ENCODE assay signal across 8 cellular contexts in genomic region chr6:31739639-31740396, GRCh38. TPM values are rescaled to one million over a fixed set of nuclear protein-coding genes. Genes with fewer than 3 reads are reported as not detected.
DNase-seq lines count a peak whose midpoint lies in the region; ATAC-seq, FAIRE-seq and TF ChIP-seq lines count a peak whose summit lies in the region.

Gene MSH5, plus strand, starts transcription at chr6:31740005. Its CDS starts 462 bp downstream, at chr6:31740467.

- FAIRE-seq in endothelial cell of umbilical vein (lab: Jason Lieb, UNC): peak; percentile 99

- H3K4me2 ChIP-seq in OCI-LY1 (ENCODE audit: low read length) (peak within 1 kb of the TSS; percentile 89), endothelial cell of umbilical vein (ENCODE audit: insufficient read depth, low read length) (peak within 1 kb of the TSS; percentile 79)

- BruUV-seq in endothelial cell of umbilical vein (replicated peaks; lab: Mats Ljungman, UMichigan): TSS peak; percentile 11

- CTCF ChIA-PET in endothelial cell of umbilical vein (lab: Charles Lee): interaction anchor here (0.8 to 6.0 kb wide), 10 partner anchors 10 to 104 kb away, joined by 3 to 55 read pairs (median 6); partner anchors contain the start of genes ABHD16A, DDAH2 and LY6G5C

- POLR2A ChIA-PET in endothelial cell of umbilical vein (lab: Charles Lee): interaction anchor here (0.5 to 3.2 kb wide), 5 partner anchors 10 to 159 kb away, joined by 3 to 19 read pairs (median 4); partner anchors contain the start of genes ABHD16A, DDAH2, HSPA1A and HSPA1B

- peaks cover 10% of the 10 kb centered on the region; the same call in 1 of the 2 replicates for H3K79me2 ChIP-seq in OCI-LY1 (ENCODE audit: insufficient read depth, low read length)
- H3K79me2 ChIP-seq in endothelial cell of umbilical vein (ENCODE audit: control insufficient read depth, insufficient read depth, low read length): peaks cover 24% of the 10 kb centered on the region

- ATAC-seq in GM21381 (IDR thresholded peaks at IDR 0.05; ENCODE audit: unreplicated experiment): peak; percentile 74

- H3K36me3 ChIP-seq in OCI-LY1 (ENCODE audit: insufficient read depth, low read length): peaks cover 33% of the 10 kb centered on the region
- H3K36me3 ChIP-seq in endothelial cell of umbilical vein (ENCODE audit: control insufficient read depth in 2 of 2, extremely low read depth in 1 of 2, insufficient read depth in 2 of 2, low read length in 2 of 2): no peaks in the 10 kb centered on the region

- H3F3A ChIP-seq in OCI-LY1 (ENCODE audit: insufficient read depth, low read length): 0 out of 2 replicates have a peak, but pooled peaks cover 3% of the 10 kb centered on the region

- intact Hi-C loops in endothelial cell of umbilical vein (cut with micrococcal nuclease): loop anchor here (1.0 to 10.0 kb wide), 7 partner anchors 37 to 195 kb away; partner anchors contain the start of genes ABHD16A, ATP6V1G2, BAG6 and C6orf47

- H3K9me3 ChIP-seq in OCI-LY1 (ENCODE audit: low read length): no peaks in the 10 kb centered on the region
- no peaks in the 10 kb centered on the region for H3K9me3 ChIP-seq in endothelial cell of umbilical vein (replicated peaks; ENCODE audit: control insufficient read depth, insufficient read depth, low read length)

- H3K4me3 ChIP-seq in OCI-LY1 (ENCODE audit: low read depth, low read length, poor library complexity, severe bottlenecking): peak within 1 kb of the TSS; percentile 68
- H3K4me3 ChIP-seq in endothelial cell of umbilical vein (replicated peaks in 1 of 3; ENCODE audit: insufficient read depth in 1 of 3, low read depth in 1 of 3, low read length in 3 of 3): peak within 1 kb of the TSS; percentile 23 to 76 (median 61)

- H3K9ac ChIP-seq in OCI-LY1 (ENCODE audit: low read length) (peak within 1 kb of the TSS; percentile 87), endothelial cell of umbilical vein (replicated peaks; ENCODE audit: extremely low read depth, insufficient read depth, low read length) (peak within 1 kb of the TSS; percentile 81)

- peak; percentile 65 for TF ChIP-seq POLR2A in endothelial cell of umbilical vein (IDR thresholded peaks at IDR 0.05; ENCODE audit: low read depth, low read length)

- H3K4me1 ChIP-seq in OCI-LY1 (ENCODE audit: insufficient read depth, low read length, severe bottlenecking) (peaks cover 47% of the 10 kb centered on the region), endothelial cell of umbilical vein (ENCODE audit: control insufficient read depth, extremely low read depth, insufficient read depth, low read length) (peaks cover 31% of the 10 kb centered on the region)

- in situ Hi-C loops in Caki2 (cut with HindIII; ENCODE audit: low pct_unique_long_range_greater_than_20kb, low sequenced_read_pairs): no loop called here

- dilution Hi-C loops in endothelial cell of umbilical vein (cut with MboI; ENCODE audit: extremely low pct_ligation_motif_present, low sequenced_read_pairs): no loop called here

- H2AFZ ChIP-seq in OCI-LY1 (ENCODE audit: low read length): no peak within 1 kb of the TSS
- H2AFZ ChIP-seq in endothelial cell of umbilical vein (ENCODE audit: low read depth, low read length): peak within 1 kb of the TSS; percentile 35

- no peaks in the 10 kb centered on the region for H3K27me3 ChIP-seq in OCI-LY1 (ENCODE audit: insufficient read depth, low read length)
- H3K27me3 ChIP-seq in endothelial cell of umbilical vein (ENCODE audit: control insufficient read depth in 2 of 2, insufficient read depth in 2 of 2, low read length in 2 of 2): no peaks in the 10 kb centered on the region

- TF ChIP-seq CTCF in OCI-LY1 (IDR thresholded peaks at IDR 0.05; ENCODE audit: low read length) (no peak), endothelial cell of umbilical vein (IDR thresholded peaks at IDR 0.05; ENCODE audit: extremely low read depth in 1 of 2, insufficient read depth in 1 of 2, low read depth in 1 of 2, low read length in 2 of 2) (no peak)

- no peaks in the 10 kb centered on the region for H3K9me2 ChIP-seq in OCI-LY1 (ENCODE audit: low read depth, low read length)

- peak; percentile 100 for DNase-seq in Caki2 (ENCODE audit: low read depth)
- DNase-seq in HUDEP-2 (lab: John Stamatoyannopoulos, UW; ENCODE audit: unreplicated experiment in 76 of 76): peak; percentile 84 to 100 (median 99)
- peak; percentile 92 for DNase-seq in activated CD8-positive, alpha-beta memory T cell treated with anti-CD3 and anti-CD28 coated beads, Interleukin-2, amount 50 U/mL, for 4 hours
- DNase-seq in endothelial cell of umbilical vein (ENCODE audit: low read depth, low spot score): peak; percentile 100
- DNase-seq in midbrain (lab: John Stamatoyannopoulos, UW): peak; percentile 98
- peak; percentile 97 to 98 for DNase-seq in stimulated activated CD8-positive, alpha-beta memory T cell treated with anti-CD3 and anti-CD28 coated beads, Interleukin-15, amount 100 ng/mL, for 48 hours (ENCODE audit: low read depth in 2 of 2)

- H3K27ac ChIP-seq in OCI-LY1 (ENCODE audit: low read depth, low read length, poor library complexity, severe bottlenecking): peak within 1 kb of the TSS; percentile 94
- peak within 1 kb of the TSS; percentile 94 for H3K27ac ChIP-seq in endothelial cell of umbilical vein (ENCODE audit: insufficient read depth, low read depth, low read length)

- H4K20me1 ChIP-seq in OCI-LY1 (ENCODE audit: insufficient read depth, low read length): no peaks in the 10 kb centered on the region
- H4K20me1 ChIP-seq in endothelial cell of umbilical vein (replicated peaks; ENCODE audit: control insufficient read depth, extremely low read depth, insufficient read depth, low read length): no peaks in the 10 kb centered on the region

- H3K9me1 ChIP-seq in endothelial cell of umbilical vein (replicated peaks; ENCODE audit: control insufficient read depth, extremely low read depth, insufficient read depth, low read length): no peaks in the 10 kb centered on the region

TF ChIP-seq in endothelial cell of umbilical vein, 7 proteins besides CTCF, POLR2A, EP300 and RAD21:
- TF ChIP-seq POLR2AphosphoS5 (IDR thresholded peaks at IDR 0.05; ENCODE audit: insufficient read depth, low read depth, low read length): peak; percentile 76
- TF ChIP-seq, protein P1, sequence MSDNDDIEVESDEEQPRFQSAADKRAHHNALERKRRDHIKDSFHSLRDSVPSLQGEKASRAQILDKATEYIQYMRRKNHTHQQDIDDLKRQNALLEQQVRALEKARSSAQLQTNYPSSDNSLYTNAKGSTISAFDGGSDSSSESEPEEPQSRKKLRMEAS (IDR thresholded peaks at IDR 0.05; ENCODE audit: insufficient read depth, insufficient read length): peak; percentile 43
- no peak for TF ChIP-seq GATA2 (IDR thresholded peaks at IDR 0.05; ENCODE audit: insufficient read depth, insufficient read length, low read depth, low read length)
- TF ChIP-seq EZH2 (IDR thresholded peaks at IDR 0.05; ENCODE audit: borderline replicate concordance, low read depth, low read length, severe bottlenecking): no peak

RNA-seq across cellular contexts. Expression of gene MSH5, which starts in this region (rescaled TPM):
- 20.2 and 54.7 TPM in 2 replicates for total RNA-seq in Caki2 (2014; rRNA removed; shearing (Covaris generic); ENCODE audit: low replicate concordance)
- total RNA-seq in endothelial cell of umbilical vein: 43.2 and 43.8 TPM in 2 replicates
- 24.5 and 27.1 TPM in 2 replicates for polyA plus RNA-seq in endothelial cell of umbilical vein
- polyA plus RNA-seq in endothelial cell of umbilical vein (2011; cell fraction: cytosol; rRNA removed): 10.8 and 11.3 TPM in 2 replicates
- 188 and 214 TPM in 2 replicates for polyA plus RNA-seq in endothelial cell of umbilical vein (2011; cell fraction: nucleus; rRNA removed)
- 7.4 TPM in 2 replicates for polyA plus RNA-seq in endothelial cell of umbilical vein (2012)
- 42.2 and 53.3 TPM in 2 replicates for polyA minus RNA-seq in endothelial cell of umbilical vein
- polyA minus RNA-seq in endothelial cell of umbilical vein (2011; cell fraction: cytosol; rRNA and poly(A)+ RNA removed): 13.4 TPM
- polyA minus RNA-seq in endothelial cell of umbilical vein (2011; cell fraction: nucleus; rRNA and poly(A)+ RNA removed): 57.2 and 101 TPM in 2 replicates

Comparison
In these comparisons a context has a peak if more than half of its experiments do, and no peak if none do; other contexts are left out.
1. Peak in every context shown above with its lines: DNase-seq, ATAC-seq, H3K4me3 ChIP-seq and H3K27ac ChIP-seq.